In the genomic region with DNA sequence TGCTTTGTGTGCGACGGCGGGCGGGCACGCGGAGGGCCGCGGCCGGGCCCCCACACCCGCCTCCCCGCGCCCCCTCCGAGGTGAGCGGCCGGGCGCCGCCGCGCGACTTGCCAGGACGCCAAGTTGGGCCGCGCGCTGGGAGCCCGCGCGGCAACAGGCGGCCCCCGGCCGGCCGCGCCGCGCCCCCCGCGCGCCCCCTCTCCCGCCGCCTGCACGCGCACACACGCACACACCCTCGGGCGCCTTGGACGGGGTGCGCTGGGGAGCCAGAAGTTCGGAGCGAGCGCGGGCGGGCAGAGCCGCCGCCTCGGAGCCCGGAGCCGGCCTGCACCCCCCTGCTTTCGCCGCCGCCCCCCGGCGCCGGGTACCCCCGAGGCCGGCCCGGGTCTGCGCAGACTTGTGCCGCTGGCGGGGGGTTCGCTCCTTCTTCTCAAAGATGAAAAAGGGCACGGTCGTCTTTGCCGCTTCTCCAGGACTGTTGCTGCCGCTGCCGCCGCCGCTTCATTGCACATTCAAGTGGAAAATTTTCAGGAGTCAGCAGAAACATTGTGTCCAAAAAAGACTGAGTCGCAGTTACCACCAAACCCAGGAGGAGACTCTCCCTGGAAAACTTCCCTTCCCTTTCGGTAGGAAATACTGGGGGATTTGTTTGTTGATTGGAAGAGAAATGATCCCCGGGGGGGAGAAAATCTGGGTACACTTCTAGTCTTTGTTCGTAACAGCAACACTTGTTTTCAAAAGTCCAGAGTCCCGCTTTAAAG, we compare ENCODE assay signal across 8 cellular contexts.
A peak's percentile ranks its signal among the peaks of the same experiment; 100 is the strongest.
DNase-seq lines count a peak whose midpoint lies in the region; ATAC-seq, FAIRE-seq and TF ChIP-seq lines count a peak whose summit lies in the region.

No MANE protein-coding gene starts in this region.

- H3K27ac Mint-ChIP-seq in nephron progenitor cell: peak overlapping the region; percentile 100

- H3K27me3 Mint-ChIP-seq in nephron progenitor cell (ENCODE audit: low read depth, poor library complexity): no peaks in the 10 kb centered on the region

- peaks cover 44% of the 10 kb centered on the region for H3K4me1 Mint-ChIP-seq in nephron progenitor cell

- FAIRE-seq in GM19239 (lab: Jason Lieb, UNC): no peak

- TF ChIP-seq CTCF in WI38 (IDR thresholded peaks at IDR 0.05; ENCODE audit: low read depth, low read length) (no peak), foreskin fibroblast (IDR thresholded peaks at IDR 0.05; ENCODE audit: low read depth, low read length) (no peak), nephron progenitor cell (IDR thresholded peaks at IDR 0.05) (no peak)

- H3K36me3 Mint-ChIP-seq in nephron progenitor cell (ENCODE audit: low read depth): no peaks in the 10 kb centered on the region

- H3K4me3 ChIP-seq in WI38 (ENCODE audit: low read depth, low read length): peak overlapping the region; percentile 72
- peak overlapping the region; percentile 75 to 80 for H3K4me3 ChIP-seq in foreskin fibroblast (ENCODE audit: low read depth in 1 of 2, low read length in 2 of 2)

- H3K4me3 Mint-ChIP-seq in nephron progenitor cell: peak overlapping the region; percentile 98

- H3K9me3 Mint-ChIP-seq in nephron progenitor cell: no peaks in the 10 kb centered on the region

- peak; percentile 15 for ATAC-seq in HG03039 (IDR thresholded peaks at IDR 0.05; ENCODE audit: unreplicated experiment)
- no peak for ATAC-seq in GM21786 (IDR thresholded peaks at IDR 0.05; ENCODE audit: unreplicated experiment)

- DNase-seq in COLO668 (lab: John Stamatoyannopoulos, UW; ENCODE audit: unreplicated experiment) (peak; percentile 68), foreskin fibroblast (peak in 1 of 2 donors; percentile 46), nephron progenitor cell (peak; percentile 52), GM19239 (ENCODE audit: insufficient read length, low spot score) (no peak), COLO829 (ENCODE audit: low spot score) (no peak)

Comparison
In these comparisons a context has a peak if more than half of its experiments do, and no peak if none do; other contexts are left out.
1. DNase-seq: peak in COLO668 (single experiment) and nephron progenitor cell (single experiment); none in GM19239 (single experiment) and COLO829 (single experiment).